Comparison of ENCODE assay signal across 23 cellular contexts in genomic region chr4:21946858-21947257, GRCh38. TPM values are rescaled to one million over a fixed set of nuclear protein-coding genes. Genes with fewer than 3 reads are reported as not detected.
DNase-seq lines count a peak whose midpoint lies in the region; ATAC-seq and TF ChIP-seq lines count a peak whose summit lies in the region.
"Had no signal": no experiment of that assay in that cellular context is flagged by ENCODE, and none has a peak within 500 bp of the region (broad histone marks: within the 10 kb centered on the region; RNA-seq: fewer than 3 reads in every experiment).

No MANE protein-coding gene starts in this region.

- H3K4me1 Mint-ChIP-seq in nephron = peaks cover 6% of the 10 kb centered on the region
- H3K4me1 Mint-ChIP-seq: CD14-positive monocyte; CD8-positive, alpha-beta memory T cell had no signal

- no peak for ATAC-seq in left cardiac atrium

- no peaks in the 10 kb centered on the region for H3K9me3 Mint-ChIP-seq in nephron

- H3K36me3 Mint-ChIP-seq in nephron (ENCODE audit: low read depth) = no peaks in the 10 kb centered on the region
- H3K36me3 Mint-ChIP-seq: CD14-positive monocyte; CD8-positive, alpha-beta memory T cell had no signal

- TF ChIP-seq CTCF in nephron (IDR thresholded peaks at IDR 0.05; ENCODE audit: unreplicated experiment in 3 of 3) = no peak
- no peak for TF ChIP-seq CTCF in GM13976 (IDR thresholded peaks at IDR 0.05; ENCODE audit: borderline replicate concordance, control extremely low read depth, extremely low read depth, insufficient read depth, missing control alignments)

- H3K27ac Mint-ChIP-seq in nephron = no peak overlapping the region
- H3K27ac Mint-ChIP-seq: CD14-positive monocyte; CD8-positive, alpha-beta memory T cell had no signal

- intact Hi-C loops in left cardiac atrium (cut with DNase I) = no loop called here

- H3K27me3 Mint-ChIP-seq in nephron (ENCODE audit: low read depth) = peaks cover 77% of the 10 kb centered on the region

- peak; percentile 27 for DNase-seq in NCI-H82 (lab: John Stamatoyannopoulos, UW)
- no peak for DNase-seq in NCI-H82 treated with DMSO at 0.1 percent for 48 hours (lab: John Stamatoyannopoulos, UW; ENCODE audit: unreplicated experiment)
- DNase-seq in cerebellar cortex (ENCODE audit: low spot score) = peak; percentile 91
- DNase-seq in left cardiac atrium = no peak
- no peak for DNase-seq in GM13976 (ENCODE audit: low spot score)
- no peak for DNase-seq in kidney tubule cell (ENCODE audit: low spot score)
- DNase-seq: 8988T; ACHN; BE2C; CD8-positive, alpha-beta memory T cell; DMS153; GOT3; IMR-90; KG1; MG63; NCI-H1105 treated with DMSO at 0.1 percent for 48 hours; NCI-H146; NCI-H1930; NCI-H2107; NCI-H526 treated with DMSO at 0.1 percent for 48 hours; SK-N-SH had no signal

- H3K4me3 Mint-ChIP-seq in nephron = peak overlapping the region; percentile 2 to 36 (median 24)
- H3K4me3 Mint-ChIP-seq: CD8-positive, alpha-beta memory T cell had no signal

- in situ Hi-C loops in GM13976 (cut with MboI; ENCODE audit: low sequenced_read_pairs, unreplicated experiment) = no loop called here

RNA-seq across cellular contexts. Expression of gene KCNIP4, which starts 1.7 kb away (rescaled TPM):
- not detected for total RNA-seq in left cardiac atrium
- total RNA-seq: CD8-positive, alpha-beta memory T cell; IMR-90 had no signal

Comparison
In these comparisons a context has a peak if more than half of its experiments do, and no peak if none do; other contexts are left out.
1. DNase-seq: peak in NCI-H82 (single experiment) and cerebellar cortex (single experiment); none in NCI-H82 treated with DMSO at 0.1 percent for 48 hours (single experiment), left cardiac atrium (single experiment), GM13976 (single experiment) and kidney tubule cell (single experiment).